Comparison of ENCODE assay signal across 2 cellular contexts in the genomic region with DNA sequence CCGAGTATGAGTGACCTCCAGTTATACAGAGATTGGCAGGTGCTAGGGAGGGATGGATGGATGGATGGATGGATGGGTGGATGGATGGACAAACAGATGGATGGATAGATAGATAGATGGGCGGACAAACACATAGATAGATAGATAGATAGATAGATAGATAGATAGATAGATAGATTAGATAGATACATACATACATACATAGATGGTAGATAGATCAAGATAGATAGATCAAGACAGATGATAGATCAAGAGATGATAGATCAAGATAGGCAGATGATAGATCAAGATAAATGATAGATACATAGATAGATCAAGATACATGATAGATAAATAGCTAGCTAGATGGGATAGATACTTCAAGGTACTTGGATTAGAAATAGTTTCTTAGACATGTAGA.
TF ChIP-seq lines count a peak whose summit lies in the region.

No MANE protein-coding gene starts in this region.

TF ChIP-seq in GM12878, 131 proteins besides CTCF, POLR2A, EP300 and RAD21:
- no peak for TF ChIP-seq KAT2A (conservative IDR thresholded peaks at IDR 0.05; ENCODE audit: control insufficient read depth, low read depth, low read length)
- TF ChIP-seq EZH2 (IDR thresholded peaks at IDR 0.05; ENCODE audit: borderline replicate concordance, control insufficient read depth, low read depth, low read length) = no peak
- TF ChIP-seq ZNF592 (IDR thresholded peaks at IDR 0.05) = no peak
- TF ChIP-seq CREB1 (IDR thresholded peaks at IDR 0.05; ENCODE audit: low read depth) = no peak
- TF ChIP-seq, protein P1, sequence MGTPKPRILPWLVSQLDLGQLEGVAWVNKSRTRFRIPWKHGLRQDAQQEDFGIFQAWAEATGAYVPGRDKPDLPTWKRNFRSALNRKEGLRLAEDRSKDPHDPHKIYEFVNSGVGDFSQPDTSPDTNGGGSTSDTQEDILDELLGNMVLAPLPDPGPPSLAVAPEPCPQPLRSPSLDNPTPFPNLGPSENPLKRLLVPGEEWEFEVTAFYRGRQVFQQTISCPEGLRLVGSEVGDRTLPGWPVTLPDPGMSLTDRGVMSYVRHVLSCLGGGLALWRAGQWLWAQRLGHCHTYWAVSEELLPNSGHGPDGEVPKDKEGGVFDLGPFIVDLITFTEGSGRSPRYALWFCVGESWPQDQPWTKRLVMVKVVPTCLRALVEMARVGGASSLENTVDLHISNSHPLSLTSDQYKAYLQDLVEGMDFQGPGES (IDR thresholded peaks at IDR 0.05) = no peak
- TF ChIP-seq, protein P2, sequence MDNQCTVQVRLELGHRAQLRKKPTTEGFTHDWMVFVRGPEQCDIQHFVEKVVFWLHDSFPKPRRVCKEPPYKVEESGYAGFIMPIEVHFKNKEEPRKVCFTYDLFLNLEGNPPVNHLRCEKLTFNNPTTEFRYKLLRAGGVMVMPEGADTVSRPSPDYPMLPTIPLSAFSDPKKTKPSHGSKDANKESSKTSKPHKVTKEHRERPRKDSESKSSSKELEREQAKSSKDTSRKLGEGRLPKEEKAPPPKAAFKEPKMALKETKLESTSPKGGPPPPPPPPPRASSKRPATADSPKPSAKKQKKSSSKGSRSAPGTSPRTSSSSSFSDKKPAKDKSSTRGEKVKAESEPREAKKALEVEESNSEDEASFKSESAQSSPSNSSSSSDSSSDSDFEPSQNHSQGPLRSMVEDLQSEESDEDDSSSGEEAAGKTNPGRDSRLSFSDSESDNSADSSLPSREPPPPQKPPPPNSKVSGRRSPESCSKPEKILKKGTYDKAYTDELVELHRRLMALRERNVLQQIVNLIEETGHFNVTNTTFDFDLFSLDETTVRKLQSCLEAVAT (IDR thresholded peaks at IDR 0.05) = no peak
- TF ChIP-seq PAX5 (IDR thresholded peaks at IDR 0.05; ENCODE audit: borderline replicate concordance, low read depth, low read length) = no peak
- TF ChIP-seq, protein P3, sequence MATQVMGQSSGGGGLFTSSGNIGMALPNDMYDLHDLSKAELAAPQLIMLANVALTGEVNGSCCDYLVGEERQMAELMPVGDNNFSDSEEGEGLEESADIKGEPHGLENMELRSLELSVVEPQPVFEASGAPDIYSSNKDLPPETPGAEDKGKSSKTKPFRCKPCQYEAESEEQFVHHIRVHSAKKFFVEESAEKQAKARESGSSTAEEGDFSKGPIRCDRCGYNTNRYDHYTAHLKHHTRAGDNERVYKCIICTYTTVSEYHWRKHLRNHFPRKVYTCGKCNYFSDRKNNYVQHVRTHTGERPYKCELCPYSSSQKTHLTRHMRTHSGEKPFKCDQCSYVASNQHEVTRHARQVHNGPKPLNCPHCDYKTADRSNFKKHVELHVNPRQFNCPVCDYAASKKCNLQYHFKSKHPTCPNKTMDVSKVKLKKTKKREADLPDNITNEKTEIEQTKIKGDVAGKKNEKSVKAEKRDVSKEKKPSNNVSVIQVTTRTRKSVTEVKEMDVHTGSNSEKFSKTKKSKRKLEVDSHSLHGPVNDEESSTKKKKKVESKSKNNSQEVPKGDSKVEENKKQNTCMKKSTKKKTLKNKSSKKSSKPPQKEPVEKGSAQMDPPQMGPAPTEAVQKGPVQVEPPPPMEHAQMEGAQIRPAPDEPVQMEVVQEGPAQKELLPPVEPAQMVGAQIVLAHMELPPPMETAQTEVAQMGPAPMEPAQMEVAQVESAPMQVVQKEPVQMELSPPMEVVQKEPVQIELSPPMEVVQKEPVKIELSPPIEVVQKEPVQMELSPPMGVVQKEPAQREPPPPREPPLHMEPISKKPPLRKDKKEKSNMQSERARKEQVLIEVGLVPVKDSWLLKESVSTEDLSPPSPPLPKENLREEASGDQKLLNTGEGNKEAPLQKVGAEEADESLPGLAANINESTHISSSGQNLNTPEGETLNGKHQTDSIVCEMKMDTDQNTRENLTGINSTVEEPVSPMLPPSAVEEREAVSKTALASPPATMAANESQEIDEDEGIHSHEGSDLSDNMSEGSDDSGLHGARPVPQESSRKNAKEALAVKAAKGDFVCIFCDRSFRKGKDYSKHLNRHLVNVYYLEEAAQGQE (IDR thresholded peaks at IDR 0.05; ENCODE audit: low read depth, low read length) = no peak
- TF ChIP-seq MYC (IDR thresholded peaks at IDR 0.05; ENCODE audit: insufficient read depth, insufficient read length, insufficient replicate concordance, low read length, severe bottlenecking) = no peak
- no peak for TF ChIP-seq IRF4 (IDR thresholded peaks at IDR 0.05; ENCODE audit: low read depth, low read length)
- no peak for TF ChIP-seq SUPT20H (IDR thresholded peaks at IDR 0.05; ENCODE audit: borderline replicate concordance, control insufficient read depth, low read depth, low read length)
- no peak for TF ChIP-seq POLR2AphosphoS5 (IDR thresholded peaks at IDR 0.05; ENCODE audit: low read length)
- no peak for TF ChIP-seq TAF1 (IDR thresholded peaks at IDR 0.05; ENCODE audit: borderline replicate concordance, low read depth, low read length)
TF ChIP-seq in GM12878: peak in this region for 0.

TF ChIP-seq in H1, 55 proteins besides CTCF, POLR2A, EP300 and RAD21:
- TF ChIP-seq YY1 (IDR thresholded peaks at IDR 0.05; ENCODE audit: low read depth, low read length) = no peak
- no peak for TF ChIP-seq CREB1 (IDR thresholded peaks at IDR 0.05)
- TF ChIP-seq POU5F1 (IDR thresholded peaks at IDR 0.05; ENCODE audit: low read depth, low read length) = no peak
- TF ChIP-seq E2F6 (IDR thresholded peaks at IDR 0.05) = no peak
- no peak for TF ChIP-seq HDAC2 (IDR thresholded peaks at IDR 0.05; ENCODE audit: borderline replicate concordance in 1 of 2, low read depth in 2 of 2, low read length in 2 of 2)
- TF ChIP-seq, protein P4, sequence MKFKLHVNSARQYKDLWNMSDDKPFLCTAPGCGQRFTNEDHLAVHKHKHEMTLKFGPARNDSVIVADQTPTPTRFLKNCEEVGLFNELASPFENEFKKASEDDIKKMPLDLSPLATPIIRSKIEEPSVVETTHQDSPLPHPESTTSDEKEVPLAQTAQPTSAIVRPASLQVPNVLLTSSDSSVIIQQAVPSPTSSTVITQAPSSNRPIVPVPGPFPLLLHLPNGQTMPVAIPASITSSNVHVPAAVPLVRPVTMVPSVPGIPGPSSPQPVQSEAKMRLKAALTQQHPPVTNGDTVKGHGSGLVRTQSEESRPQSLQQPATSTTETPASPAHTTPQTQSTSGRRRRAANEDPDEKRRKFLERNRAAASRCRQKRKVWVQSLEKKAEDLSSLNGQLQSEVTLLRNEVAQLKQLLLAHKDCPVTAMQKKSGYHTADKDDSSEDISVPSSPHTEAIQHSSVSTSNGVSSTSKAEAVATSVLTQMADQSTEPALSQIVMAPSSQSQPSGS (IDR thresholded peaks at IDR 0.05; ENCODE audit: low read length) = no peak
